Comparison of ENCODE assay signal across 20 cellular contexts in the genomic region with DNA sequence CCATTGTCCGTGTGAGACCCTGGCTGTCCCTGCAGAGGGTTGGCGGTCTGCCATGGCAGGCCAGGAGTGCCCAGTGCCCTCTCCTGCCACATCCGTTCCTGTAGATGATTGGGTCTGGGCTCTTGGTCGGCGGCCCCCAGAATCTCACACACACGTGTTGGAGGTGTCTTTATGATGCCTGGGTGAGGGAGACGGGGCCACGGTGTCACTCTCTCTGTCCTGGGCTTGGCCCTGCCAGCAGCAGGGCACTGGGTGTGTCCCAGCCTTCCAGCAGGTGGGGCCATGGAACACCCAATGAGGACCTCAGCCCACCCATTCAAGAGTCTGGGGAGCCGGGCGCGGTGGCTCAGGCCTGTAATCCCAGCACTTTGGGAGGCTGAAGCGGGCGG. TPM values are rescaled to one million over a fixed set of nuclear protein-coding genes. Genes with fewer than 3 reads are reported as not detected.
A peak's percentile ranks its signal among the peaks of the same experiment; 100 is the strongest.
DNase-seq lines count a peak whose midpoint lies in the region; ATAC-seq, FAIRE-seq and TF ChIP-seq lines count a peak whose summit lies in the region.
"Had no signal": no experiment of that assay in that cellular context is flagged by ENCODE, and none has a peak within 500 bp of the region (broad histone marks: within the 10 kb centered on the region; RNA-seq: fewer than 3 reads in every experiment).

No MANE protein-coding gene starts in this region.

- no peak overlapping the region for H2BK120ac ChIP-seq in mesenchymal stem cell (ENCODE audit: low read depth, low read length)

- H2AK5ac ChIP-seq in mesenchymal stem cell (ENCODE audit: low read length, severe bottlenecking): no peak overlapping the region

- 91% methylated on average over 13 of the region's 13 CpGs for WGBS in mesenchymal stem cell

- H3K9ac ChIP-seq in mesenchymal stem cell (ENCODE audit: low read length) (peak overlapping the region; percentile 6), colonic mucosa (ENCODE audit: low read depth in 2 of 2, low read length in 2 of 2) (no peak overlapping the region), kidney (ENCODE audit: low read length in 2 of 2) (no peak overlapping the region)
- H3K9ac ChIP-seq: parathyroid adenoma had no signal

- H3K4me2 ChIP-seq in mesenchymal stem cell (ENCODE audit: low read length, poor library complexity, severe bottlenecking): no peak overlapping the region
- H3K4me2 ChIP-seq: A549 had no signal

- no peaks in the 10 kb centered on the region for H3K9me3 ChIP-seq in mesenchymal stem cell (ENCODE audit: control insufficient read depth, low read length)
- H3K9me3 ChIP-seq in vagina: no peaks in the 10 kb centered on the region
- H3K9me3 ChIP-seq in colonic mucosa: no peaks in the 10 kb centered on the region
- no peaks in the 10 kb centered on the region for H3K9me3 ChIP-seq in kidney (ENCODE audit: control insufficient read depth in 1 of 2, low read length in 2 of 2)
- H3K9me3 ChIP-seq: A549 had no signal

- no peak for FAIRE-seq in kidney (lab: Jason Lieb, UNC)
- FAIRE-seq: A549, GM18507 had no signal

- ATAC-seq in Right ventricle myocardium superior (ENCODE audit: poor library complexity): peak; percentile 10
- ATAC-seq: A549; effector memory CD8-positive, alpha-beta T cell; left colon had no signal

- peak overlapping the region; percentile 91 for H2BK15ac ChIP-seq in mesenchymal stem cell (ENCODE audit: low read depth, poor library complexity, severe bottlenecking)

- H4K91ac ChIP-seq in mesenchymal stem cell (ENCODE audit: low read length): peak overlapping the region; percentile 95

- no peak overlapping the region for H3K4me3 ChIP-seq in dorsolateral prefrontal cortex
- no peak overlapping the region for H3K4me3 ChIP-seq in mesenchymal stem cell (ENCODE audit: insufficient read depth in 1 of 2, low read depth in 1 of 2, low read length in 2 of 2)
- H3K4me3 ChIP-seq in vagina: no peak overlapping the region
- H3K4me3 ChIP-seq in colonic mucosa: no peak overlapping the region
- no peak overlapping the region for H3K4me3 ChIP-seq in kidney (ENCODE audit: low read length in 2 of 2)
- H3K4me3 ChIP-seq: A549 had no signal

- intact Hi-C loops in Right ventricle myocardium superior (cut with DNase I) (no loop called here), cardiac septum (cut with DNase I) (no loop called here), dorsolateral prefrontal cortex (cut with DNase I) (no loop called here), vagina (cut with DNase I) (no loop called here), colonic mucosa (cut with DNase I) (no loop called here), kidney (cut with DNase I) (no loop called here)

- peak overlapping the region; percentile 77 to 97 for H3K4ac ChIP-seq in mesenchymal stem cell (ENCODE audit: low read depth in 1 of 2, low read length in 2 of 2)

- H3K14ac ChIP-seq in mesenchymal stem cell (ENCODE audit: low read length in 2 of 2): peak overlapping the region in 1 of 2 experiments; percentile 82

- no peaks in the 10 kb centered on the region for H3K79me1 ChIP-seq in mesenchymal stem cell (replicated peaks; ENCODE audit: low read length, poor library complexity, severe bottlenecking)

- peak overlapping the region in 50 of 59 donors; percentile 1 to 80 (median 60) for H3K27ac ChIP-seq in dorsolateral prefrontal cortex
- H3K27ac ChIP-seq in mesenchymal stem cell (ENCODE audit: low read length, poor library complexity, severe bottlenecking): no peak overlapping the region
- H3K27ac ChIP-seq in vagina: peak overlapping the region; percentile 38
- no peak overlapping the region for H3K27ac ChIP-seq in colonic mucosa
- no peak overlapping the region for H3K27ac ChIP-seq in kidney (ENCODE audit: low read depth in 2 of 2, low read length in 2 of 2)
- H3K27ac ChIP-seq: A549, parathyroid adenoma had no signal

- peaks cover 12% of the 10 kb centered on the region for H3K4me1 ChIP-seq in mesenchymal stem cell (ENCODE audit: control insufficient read depth, insufficient read depth, low read depth, low read length)
- H3K4me1 ChIP-seq in vagina: peaks cover 99% of the 10 kb centered on the region
- H3K4me1 ChIP-seq in colonic mucosa: peaks cover 37% of the 10 kb centered on the region
- peaks cover 31 to 72% of the 10 kb centered on the region in 2 donors for H3K4me1 ChIP-seq in kidney (ENCODE audit: control insufficient read depth in 1 of 2, insufficient read depth in 1 of 2, low read depth in 1 of 2, low read length in 2 of 2)

- H3K18ac ChIP-seq in mesenchymal stem cell (ENCODE audit: low read depth in 1 of 2, low read length in 2 of 2): peak overlapping the region; percentile 71 to 93

- no peak overlapping the region for H3K23ac ChIP-seq in mesenchymal stem cell (ENCODE audit: low read length in 2 of 2)

- peak overlapping the region; percentile 41 for H4K8ac ChIP-seq in mesenchymal stem cell (ENCODE audit: low read length)

- H2BK12ac ChIP-seq in mesenchymal stem cell (ENCODE audit: low read length in 2 of 2): peak overlapping the region; percentile 49 to 100

- H3K36me3 ChIP-seq in mesenchymal stem cell (ENCODE audit: control insufficient read depth in 1 of 2, insufficient read depth in 2 of 2, low read depth in 1 of 2, low read length in 2 of 2): no peaks in the 10 kb centered on the region
- no peaks in the 10 kb centered on the region for H3K36me3 ChIP-seq in vagina
- H3K36me3 ChIP-seq in colonic mucosa: no peaks in the 10 kb centered on the region
- H3K36me3 ChIP-seq in kidney (ENCODE audit: control insufficient read depth in 1 of 2, insufficient read depth in 2 of 2, low read length in 2 of 2): no peaks in the 10 kb centered on the region

- H2AFZ ChIP-seq in mesenchymal stem cell (ENCODE audit: low read depth, low read length): no peak overlapping the region
- H2AFZ ChIP-seq: parathyroid adenoma had no signal

- H3K27me3 ChIP-seq in dorsolateral prefrontal cortex (no peaks in the 10 kb centered on the region), mesenchymal stem cell (ENCODE audit: control insufficient read depth in 1 of 2, insufficient read depth in 1 of 2, low read length in 2 of 2) (peaks cover 0 to 39% of the 10 kb centered on the region in 2 experiments), vagina (no peaks in the 10 kb centered on the region), colonic mucosa (no peaks in the 10 kb centered on the region)

- no peak for TF ChIP-seq CTCF in dorsolateral prefrontal cortex (IDR thresholded peaks at IDR 0.05 in 54 of 56, conservative IDR thresholded peaks at IDR 0.05 in 2 of 56; ENCODE audit: low read depth in 1 of 56, partially characterized antibody in 56 of 56)
- TF ChIP-seq CTCF in vagina (IDR thresholded peaks at IDR 0.05): no peak
- TF ChIP-seq CTCF in colonic mucosa (IDR thresholded peaks at IDR 0.05): no peak
- TF ChIP-seq CTCF in kidney (IDR thresholded peaks at IDR 0.05; ENCODE audit: borderline replicate concordance, extremely low read depth, insufficient read depth): no peak

- H2BK5ac ChIP-seq in mesenchymal stem cell (ENCODE audit: low read depth, low read length, poor library complexity, severe bottlenecking): no peak overlapping the region

- DNase-seq in Right ventricle myocardium superior (peak; percentile 58), cardiac septum (ENCODE audit: low spot score) (no peak), dorsolateral prefrontal cortex (no peak), mesenchymal stem cell (no peak), vagina (ENCODE audit: extremely low spot score in 2 of 2) (no peak), colonic mucosa (no peak), kidney (no peak), putamen (ENCODE audit: low spot score) (no peak)
- DNase-seq: activated CD4-positive, alpha-beta memory T cell treated with anti-CD3 and anti-CD28 coated beads for 36 hours; activated naive CD8-positive, alpha-beta T cell treated with anti-CD3 and anti-CD28 coated beads, Interleukin-2, amount 10 ng/mL, durations not matched to agents 7 days and 5 days; CD4-positive, alpha-beta memory T cell; central memory CD4-positive, alpha-beta T cell; DND-41; effector memory CD8-positive, alpha-beta T cell; left colon; NK-92 treated with Interleukin-12 subunit alpha and Interleukin-12 subunit beta, amount 100 ng/mL, for 24 hours; T-helper 1 cell had no signal

- TF ChIP-seq POLR2A in vagina (IDR thresholded peaks at IDR 0.05): no peak

RNA-seq across cellular contexts. Expression of gene UNC5B, which starts 30.2 kb away (rescaled TPM):
- total RNA-seq in Right ventricle myocardium superior (12.2 TPM), cardiac septum (22.4 TPM), dorsolateral prefrontal cortex (10 to 100 TPM; 12.3 to 77.7 (median 23.7) TPM), vagina (24.3 TPM), colonic mucosa (10 to 100 TPM; 18.4 to 18.5 TPM), kidney (22.6 TPM)
- 40.6 TPM for polyA plus RNA-seq in mesenchymal stem cell (2013, experiment 1 of 2)
- polyA plus RNA-seq in mesenchymal stem cell (2013, experiment 2 of 2): 38.6 TPM
- polyA plus RNA-seq in kidney (ENCODE audit: insufficient read depth, low read depth, low replicate concordance): 5.5 TPM
- total RNA-seq: CD4-positive, alpha-beta memory T cell had no signal
- polyA plus RNA-seq: CD4-positive, alpha-beta memory T cell had no signal

Comparison
In these comparisons a context has a peak if more than half of its experiments do, and no peak if none do; other contexts are left out.
1. H3K27ac ChIP-seq: peak in dorsolateral prefrontal cortex (50 of 59) and vagina (single experiment); none in mesenchymal stem cell (single experiment), colonic mucosa (single experiment) and kidney (0 of 2).